In genomic region chr11:45659818-45660160, GRCh38 we compare ENCODE assay signal across 9 cellular contexts. TPM values are rescaled to one million over a fixed set of nuclear protein-coding genes. Genes with fewer than 3 reads are reported as not detected.
"Had no signal": no experiment of that assay in that cellular context is flagged by ENCODE, and none has a peak within 500 bp of the region (broad histone marks: within the 10 kb centered on the region; RNA-seq: fewer than 3 reads in every experiment).

No MANE protein-coding gene starts in this region.

- H3K27me3 ChIP-seq: right atrium auricular region had no signal

- DNase-seq: activated CD4-positive, alpha-beta T cell treated with anti-CD3 and anti-CD28 coated beads for 4 hours; activated CD8-positive, alpha-beta T cell treated with anti-CD3 and anti-CD28 coated beads, Interleukin-2, amount 10 ng/mL, durations not matched to agents 7 days and 5 days; adrenal gland; kidney glomerular epithelial cell; stimulated activated CD4-positive, alpha-beta T cell treated with anti-CD3 and anti-CD28 coated beads, Interleukin-2, amount 100 ng/mL, for 24 hours; stimulated activated naive CD4-positive, alpha-beta T cell treated with Interleukin-2 at 50 U/mL for 16 hours; T-helper 9 cell had no signal

- ATAC-seq: activated CD8-positive, alpha-beta T cell treated with anti-CD3 and anti-CD28 coated beads, Interleukin-2, amount 10 ng/mL, durations not matched to agents 7 days and 5 days had no signal

- H3K27ac ChIP-seq: neural progenitor cell had no signal

- H3K4me3 ChIP-seq: adrenal gland, neural progenitor cell, right atrium auricular region had no signal

- H2AFZ ChIP-seq: neural progenitor cell had no signal

- H3K9me3 ChIP-seq: adrenal gland, right atrium auricular region had no signal

- H3K9ac ChIP-seq: neural progenitor cell had no signal

- H3K36me3 ChIP-seq: adrenal gland, neural progenitor cell, right atrium auricular region had no signal

RNA-seq across cellular contexts. Expression of gene CHST1, which starts 5.6 kb away (rescaled TPM):
- total RNA-seq: activated CD8-positive, alpha-beta T cell treated with anti-CD3 and anti-CD28 coated beads, Interleukin-2, amount 10 ng/mL, durations not matched to agents 7 days and 5 days had no signal
